In genomic region chr18:54775686-54776085, GRCh38 we compare ENCODE assay signal across 9 cellular contexts. TPM values are rescaled to one million over a fixed set of nuclear protein-coding genes. Genes with fewer than 3 reads are reported as not detected.
DNase-seq lines count a peak whose midpoint lies in the region; ATAC-seq, FAIRE-seq and TF ChIP-seq lines count a peak whose summit lies in the region.
"Had no signal": no experiment of that assay in that cellular context is flagged by ENCODE, and none has a peak within 500 bp of the region (broad histone marks: within the 10 kb centered on the region; RNA-seq: fewer than 3 reads in every experiment).

No MANE protein-coding gene starts in this region.

- H3K36me3 Mint-ChIP-seq in natural killer cell treated with Interleukin-12 subunit alpha and Interleukin-12 subunit beta and Interleukin-15 and Interleukin-18, amount 100 ng/mL, for 72 hours: no peaks in the 10 kb centered on the region
- H3K36me3 Mint-ChIP-seq in natural killer cell: no peaks in the 10 kb centered on the region
- H3K36me3 Mint-ChIP-seq in activated T-helper 17 cell treated with anti-CD3 and anti-CD28 coated beads, Interleukin-2, amount 50 U/mL, for 72 hours (ENCODE audit: low read depth): no peaks in the 10 kb centered on the region

- peaks cover 14 to 24% of the 10 kb centered on the region in 2 donors for H3K4me1 Mint-ChIP-seq in natural killer cell treated with Interleukin-12 subunit alpha and Interleukin-12 subunit beta and Interleukin-15 and Interleukin-18, amount 100 ng/mL, for 72 hours (ENCODE audit: low read depth in 2 of 2)
- peaks cover 0 to 9% of the 10 kb centered on the region in 2 donors for H3K4me1 Mint-ChIP-seq in natural killer cell
- peaks cover 3% of the 10 kb centered on the region for H3K4me1 Mint-ChIP-seq in activated T-helper 17 cell treated with anti-CD3 and anti-CD28 coated beads, Interleukin-2, amount 50 U/mL, for 72 hours

- intact Hi-C loops in natural killer cell (cut with micrococcal nuclease) (no loop called here), kidney (cut with DNase I) (no loop called here)

- TF ChIP-seq CTCF in natural killer cell (IDR thresholded peaks at IDR 0.05): no peak
- TF ChIP-seq CTCF in kidney (IDR thresholded peaks at IDR 0.05; ENCODE audit: borderline replicate concordance, extremely low read depth, insufficient read depth): no peak

- FAIRE-seq in kidney (lab: Jason Lieb, UNC): no peak
- FAIRE-seq: endometrium had no signal

- no peak for ATAC-seq in natural killer cell treated with Interleukin-12 subunit alpha and Interleukin-12 subunit beta and Interleukin-15 and Interleukin-18, amount 100 ng/mL, for 72 hours
- ATAC-seq in natural killer cell: no peak
- ATAC-seq in activated T-helper 17 cell treated with anti-CD3 and anti-CD28 coated beads, Interleukin-2, amount 50 U/mL, for 72 hours (replicated peaks): no peak

- peaks cover 0 to 5% of the 10 kb centered on the region in 2 donors for H3K4me1 ChIP-seq in kidney (ENCODE audit: control insufficient read depth in 1 of 2, insufficient read depth in 1 of 2, low read depth in 1 of 2, low read length in 2 of 2)

- H3K27ac ChIP-seq in kidney (ENCODE audit: low read depth in 2 of 2, low read length in 2 of 2): no peak overlapping the region

- no peak overlapping the region for H3K9ac ChIP-seq in kidney (ENCODE audit: low read length in 2 of 2)

- no peak overlapping the region for H3K4me3 Mint-ChIP-seq in natural killer cell treated with Interleukin-12 subunit alpha and Interleukin-12 subunit beta and Interleukin-15 and Interleukin-18, amount 100 ng/mL, for 72 hours
- no peak overlapping the region for H3K4me3 Mint-ChIP-seq in natural killer cell
- no peak overlapping the region for H3K4me3 Mint-ChIP-seq in activated T-helper 17 cell treated with anti-CD3 and anti-CD28 coated beads, Interleukin-2, amount 50 U/mL, for 72 hours

- no peaks in the 10 kb centered on the region for H3K9me3 ChIP-seq in kidney (ENCODE audit: control insufficient read depth in 1 of 2, low read length in 2 of 2)

- peak overlapping the region; percentile 10 to 36 for H3K27ac Mint-ChIP-seq in natural killer cell treated with Interleukin-12 subunit alpha and Interleukin-12 subunit beta and Interleukin-15 and Interleukin-18, amount 100 ng/mL, for 72 hours
- no peak overlapping the region for H3K27ac Mint-ChIP-seq in natural killer cell
- peak overlapping the region; percentile 85 for H3K27ac Mint-ChIP-seq in activated T-helper 17 cell treated with anti-CD3 and anti-CD28 coated beads, Interleukin-2, amount 50 U/mL, for 72 hours

- no peaks in the 10 kb centered on the region for H3K36me3 ChIP-seq in kidney (ENCODE audit: control insufficient read depth in 1 of 2, insufficient read depth in 2 of 2, low read length in 2 of 2)

- H3K27me3 Mint-ChIP-seq in natural killer cell treated with Interleukin-12 subunit alpha and Interleukin-12 subunit beta and Interleukin-15 and Interleukin-18, amount 100 ng/mL, for 72 hours: peaks cover 0 to 7% of the 10 kb centered on the region in 2 donors
- no peaks in the 10 kb centered on the region for H3K27me3 Mint-ChIP-seq in natural killer cell (ENCODE audit: low read depth in 2 of 2)
- H3K27me3 Mint-ChIP-seq in activated T-helper 17 cell treated with anti-CD3 and anti-CD28 coated beads, Interleukin-2, amount 50 U/mL, for 72 hours: no peaks in the 10 kb centered on the region

- H3K9me3 Mint-ChIP-seq in natural killer cell treated with Interleukin-12 subunit alpha and Interleukin-12 subunit beta and Interleukin-15 and Interleukin-18, amount 100 ng/mL, for 72 hours: no peaks in the 10 kb centered on the region
- no peaks in the 10 kb centered on the region for H3K9me3 Mint-ChIP-seq in natural killer cell
- H3K9me3 Mint-ChIP-seq in activated T-helper 17 cell treated with anti-CD3 and anti-CD28 coated beads, Interleukin-2, amount 50 U/mL, for 72 hours: no peaks in the 10 kb centered on the region

- H3K4me3 ChIP-seq in kidney (ENCODE audit: low read length in 2 of 2): no peak overlapping the region

- no peak for DNase-seq in natural killer cell treated with Interleukin-12 subunit alpha and Interleukin-12 subunit beta and Interleukin-15 and Interleukin-18, amount 100 ng/mL, for 72 hours (ENCODE audit: low spot score)
- DNase-seq in natural killer cell (no peak), glomerular endothelial cell (ENCODE audit: extremely low read depth, low read depth, low spot score) (peak; percentile 47), RPMI8226 (no peak), NCI-H526 treated with DMSO at 0.1 percent for 48 hours (lab: John Stamatoyannopoulos, UW) (no peak), kidney (no peak), NCI-H446 (lab: John Stamatoyannopoulos, UW) (no peak)

RNA-seq across cellular contexts. Expression of gene RAB27B, which starts 52.6 kb away (rescaled TPM):
- 1 to 10 TPM; 1.5 to 1.6 TPM for total RNA-seq in natural killer cell treated with Interleukin-12 subunit alpha and Interleukin-12 subunit beta and Interleukin-15 and Interleukin-18, amount 100 ng/mL, for 72 hours
- 10 to 100 TPM; 23.0 to 25.7 (median 24.0) TPM for total RNA-seq in natural killer cell
- under 1 TPM; 0.28 to 0.50 TPM for total RNA-seq in activated T-helper 17 cell treated with anti-CD3 and anti-CD28 coated beads, Interleukin-2, amount 50 U/mL, for 72 hours
- 0.15 and 0.99 TPM in 2 replicates for total RNA-seq in glomerular endothelial cell
- total RNA-seq in kidney: 4.1 TPM
- 0.32 TPM for polyA plus RNA-seq in kidney (ENCODE audit: insufficient read depth, low read depth, low replicate concordance)

Comparison
In these comparisons a context has a peak if more than half of its experiments do, and no peak if none do; other contexts are left out.
1. H3K27ac Mint-ChIP-seq: peak in natural killer cell treated with Interleukin-12 subunit alpha and Interleukin-12 subunit beta and Interleukin-15 and Interleukin-18, amount 100 ng/mL, for 72 hours (2 of 2) and activated T-helper 17 cell treated with anti-CD3 and anti-CD28 coated beads, Interleukin-2, amount 50 U/mL, for 72 hours (single experiment); none in natural killer cell (0 of 2).